1 cellular context compared by ENCODE assay signal in the genomic region with DNA sequence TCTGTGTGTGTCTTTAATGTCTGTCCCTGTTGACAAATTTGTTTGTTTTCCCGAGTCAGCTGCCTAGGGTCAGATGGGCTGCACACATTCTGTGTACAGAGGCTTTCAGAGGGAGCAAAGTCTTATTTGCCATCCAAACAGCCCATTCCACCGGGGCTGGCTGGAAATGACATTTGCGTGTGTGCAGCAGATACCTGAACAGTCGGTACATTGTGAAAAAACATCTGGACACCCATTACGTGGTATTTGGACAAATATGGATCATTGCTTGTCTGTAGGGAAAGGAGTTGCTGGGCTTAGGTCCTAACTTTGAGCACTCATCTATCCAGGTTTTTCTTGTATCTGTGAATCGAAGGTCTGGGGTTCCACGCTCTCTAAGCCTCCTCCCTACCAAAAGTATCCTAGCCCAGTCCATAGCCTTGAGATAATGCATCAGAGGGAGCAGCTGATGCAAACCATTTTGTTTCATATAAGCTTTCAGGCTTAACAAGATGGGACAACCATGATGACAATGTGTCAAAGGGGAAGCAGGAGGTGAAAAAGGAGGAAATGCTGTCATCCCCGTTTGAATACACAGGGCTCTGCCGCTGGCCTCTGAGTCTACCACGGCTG.
TF ChIP-seq lines count a peak whose summit lies in the region.

No MANE protein-coding gene starts in this region.

TF ChIP-seq in HepG2, 621 proteins besides CTCF, POLR2A, EP300 and RAD21 (continued from another document and continues in another):
- TF ChIP-seq, protein P1, sequence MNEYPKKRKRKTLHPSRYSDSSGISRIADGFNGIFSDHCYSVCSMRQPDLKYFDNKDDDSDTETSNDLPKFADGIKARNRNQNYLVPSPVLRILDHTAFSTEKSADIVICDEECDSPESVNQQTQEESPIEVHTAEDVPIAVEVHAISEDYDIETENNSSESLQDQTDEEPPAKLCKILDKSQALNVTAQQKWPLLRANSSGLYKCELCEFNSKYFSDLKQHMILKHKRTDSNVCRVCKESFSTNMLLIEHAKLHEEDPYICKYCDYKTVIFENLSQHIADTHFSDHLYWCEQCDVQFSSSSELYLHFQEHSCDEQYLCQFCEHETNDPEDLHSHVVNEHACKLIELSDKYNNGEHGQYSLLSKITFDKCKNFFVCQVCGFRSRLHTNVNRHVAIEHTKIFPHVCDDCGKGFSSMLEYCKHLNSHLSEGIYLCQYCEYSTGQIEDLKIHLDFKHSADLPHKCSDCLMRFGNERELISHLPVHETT (CRISPR knock-in tag; conservative IDR thresholded peaks at IDR 0.05), result peak; percentile 37; the same call in 1 of the 2 replicates
- no peak for TF ChIP-seq KDM5B (CRISPR knock-in tag; IDR thresholded peaks at IDR 0.05; ENCODE audit: borderline replicate concordance)
- TF ChIP-seq HCFC1 (IDR thresholded peaks at IDR 0.05; ENCODE audit: low read depth, low read length), result no peak; the same call in 1 of the 2 replicates
- TF ChIP-seq, protein P2, sequence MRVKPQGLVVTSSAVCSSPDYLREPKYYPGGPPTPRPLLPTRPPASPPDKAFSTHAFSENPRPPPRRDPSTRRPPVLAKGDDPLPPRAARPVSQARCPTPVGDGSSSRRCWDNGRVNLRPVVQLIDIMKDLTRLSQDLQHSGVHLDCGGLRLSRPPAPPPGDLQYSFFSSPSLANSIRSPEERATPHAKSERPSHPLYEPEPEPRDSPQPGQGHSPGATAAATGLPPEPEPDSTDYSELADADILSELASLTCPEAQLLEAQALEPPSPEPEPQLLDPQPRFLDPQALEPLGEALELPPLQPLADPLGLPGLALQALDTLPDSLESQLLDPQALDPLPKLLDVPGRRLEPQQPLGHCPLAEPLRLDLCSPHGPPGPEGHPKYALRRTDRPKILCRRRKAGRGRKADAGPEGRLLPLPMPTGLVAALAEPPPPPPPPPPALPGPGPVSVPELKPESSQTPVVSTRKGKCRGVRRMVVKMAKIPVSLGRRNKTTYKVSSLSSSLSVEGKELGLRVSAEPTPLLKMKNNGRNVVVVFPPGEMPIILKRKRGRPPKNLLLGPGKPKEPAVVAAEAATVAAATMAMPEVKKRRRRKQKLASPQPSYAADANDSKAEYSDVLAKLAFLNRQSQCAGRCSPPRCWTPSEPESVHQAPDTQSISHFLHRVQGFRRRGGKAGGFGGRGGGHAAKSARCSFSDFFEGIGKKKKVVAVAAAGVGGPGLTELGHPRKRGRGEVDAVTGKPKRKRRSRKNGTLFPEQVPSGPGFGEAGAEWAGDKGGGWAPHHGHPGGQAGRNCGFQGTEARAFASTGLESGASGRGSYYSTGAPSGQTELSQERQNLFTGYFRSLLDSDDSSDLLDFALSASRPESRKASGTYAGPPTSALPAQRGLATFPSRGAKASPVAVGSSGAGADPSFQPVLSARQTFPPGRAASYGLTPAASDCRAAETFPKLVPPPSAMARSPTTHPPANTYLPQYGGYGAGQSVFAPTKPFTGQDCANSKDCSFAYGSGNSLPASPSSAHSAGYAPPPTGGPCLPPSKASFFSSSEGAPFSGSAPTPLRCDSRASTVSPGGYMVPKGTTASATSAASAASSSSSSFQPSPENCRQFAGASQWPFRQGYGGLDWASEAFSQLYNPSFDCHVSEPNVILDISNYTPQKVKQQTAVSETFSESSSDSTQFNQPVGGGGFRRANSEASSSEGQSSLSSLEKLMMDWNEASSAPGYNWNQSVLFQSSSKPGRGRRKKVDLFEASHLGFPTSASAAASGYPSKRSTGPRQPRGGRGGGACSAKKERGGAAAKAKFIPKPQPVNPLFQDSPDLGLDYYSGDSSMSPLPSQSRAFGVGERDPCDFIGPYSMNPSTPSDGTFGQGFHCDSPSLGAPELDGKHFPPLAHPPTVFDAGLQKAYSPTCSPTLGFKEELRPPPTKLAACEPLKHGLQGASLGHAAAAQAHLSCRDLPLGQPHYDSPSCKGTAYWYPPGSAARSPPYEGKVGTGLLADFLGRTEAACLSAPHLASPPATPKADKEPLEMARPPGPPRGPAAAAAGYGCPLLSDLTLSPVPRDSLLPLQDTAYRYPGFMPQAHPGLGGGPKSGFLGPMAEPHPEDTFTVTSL (CRISPR knock-in tag; IDR thresholded peaks at IDR 0.05; ENCODE audit: borderline replicate concordance), result peak; percentile 100
- TF ChIP-seq ZNF644 (CRISPR knock-in tag; IDR thresholded peaks at IDR 0.05; ENCODE audit: low read depth), result peak; percentile 86
- TF ChIP-seq, protein P3, sequence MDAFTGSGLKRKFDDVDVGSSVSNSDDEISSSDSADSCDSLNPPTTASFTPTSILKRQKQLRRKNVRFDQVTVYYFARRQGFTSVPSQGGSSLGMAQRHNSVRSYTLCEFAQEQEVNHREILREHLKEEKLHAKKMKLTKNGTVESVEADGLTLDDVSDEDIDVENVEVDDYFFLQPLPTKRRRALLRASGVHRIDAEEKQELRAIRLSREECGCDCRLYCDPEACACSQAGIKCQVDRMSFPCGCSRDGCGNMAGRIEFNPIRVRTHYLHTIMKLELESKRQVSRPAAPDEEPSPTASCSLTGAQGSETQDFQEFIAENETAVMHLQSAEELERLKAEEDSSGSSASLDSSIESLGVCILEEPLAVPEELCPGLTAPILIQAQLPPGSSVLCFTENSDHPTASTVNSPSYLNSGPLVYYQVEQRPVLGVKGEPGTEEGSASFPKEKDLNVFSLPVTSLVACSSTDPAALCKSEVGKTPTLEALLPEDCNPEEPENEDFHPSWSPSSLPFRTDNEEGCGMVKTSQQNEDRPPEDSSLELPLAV (CRISPR knock-in tag; conservative IDR thresholded peaks at IDR 0.05; ENCODE audit: low read depth), result no peak
- TF ChIP-seq, protein P4, sequence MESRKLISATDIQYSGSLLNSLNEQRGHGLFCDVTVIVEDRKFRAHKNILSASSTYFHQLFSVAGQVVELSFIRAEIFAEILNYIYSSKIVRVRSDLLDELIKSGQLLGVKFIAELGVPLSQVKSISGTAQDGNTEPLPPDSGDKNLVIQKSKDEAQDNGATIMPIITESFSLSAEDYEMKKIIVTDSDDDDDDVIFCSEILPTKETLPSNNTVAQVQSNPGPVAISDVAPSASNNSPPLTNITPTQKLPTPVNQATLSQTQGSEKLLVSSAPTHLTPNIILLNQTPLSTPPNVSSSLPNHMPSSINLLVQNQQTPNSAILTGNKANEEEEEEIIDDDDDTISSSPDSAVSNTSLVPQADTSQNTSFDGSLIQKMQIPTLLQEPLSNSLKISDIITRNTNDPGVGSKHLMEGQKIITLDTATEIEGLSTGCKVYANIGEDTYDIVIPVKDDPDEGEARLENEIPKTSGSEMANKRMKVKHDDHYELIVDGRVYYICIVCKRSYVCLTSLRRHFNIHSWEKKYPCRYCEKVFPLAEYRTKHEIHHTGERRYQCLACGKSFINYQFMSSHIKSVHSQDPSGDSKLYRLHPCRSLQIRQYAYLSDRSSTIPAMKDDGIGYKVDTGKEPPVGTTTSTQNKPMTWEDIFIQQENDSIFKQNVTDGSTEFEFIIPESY (CRISPR knock-in tag; IDR thresholded peaks at IDR 0.05), result peak; percentile 52; the same call in 1 of the 2 replicates
- TF ChIP-seq MAFF (IDR thresholded peaks at IDR 0.05; ENCODE audit: low read depth, low read length), result peak; percentile 44; the same call in 1 of the 2 replicates
- no peak; the same call in 1 of the 2 replicates for TF ChIP-seq ZNF264 (CRISPR knock-in tag; IDR thresholded peaks at IDR 0.05)
- 0 out of 2 replicates have a peak, but pooled peaks have one; percentile 34 for TF ChIP-seq DNMT3B (CRISPR knock-in tag; conservative IDR thresholded peaks at IDR 0.05)
- TF ChIP-seq FOXK1 (CRISPR knock-in tag; IDR thresholded peaks at IDR 0.05; ENCODE audit: borderline replicate concordance, low read depth), result peak; percentile 97
- TF ChIP-seq, protein P5, sequence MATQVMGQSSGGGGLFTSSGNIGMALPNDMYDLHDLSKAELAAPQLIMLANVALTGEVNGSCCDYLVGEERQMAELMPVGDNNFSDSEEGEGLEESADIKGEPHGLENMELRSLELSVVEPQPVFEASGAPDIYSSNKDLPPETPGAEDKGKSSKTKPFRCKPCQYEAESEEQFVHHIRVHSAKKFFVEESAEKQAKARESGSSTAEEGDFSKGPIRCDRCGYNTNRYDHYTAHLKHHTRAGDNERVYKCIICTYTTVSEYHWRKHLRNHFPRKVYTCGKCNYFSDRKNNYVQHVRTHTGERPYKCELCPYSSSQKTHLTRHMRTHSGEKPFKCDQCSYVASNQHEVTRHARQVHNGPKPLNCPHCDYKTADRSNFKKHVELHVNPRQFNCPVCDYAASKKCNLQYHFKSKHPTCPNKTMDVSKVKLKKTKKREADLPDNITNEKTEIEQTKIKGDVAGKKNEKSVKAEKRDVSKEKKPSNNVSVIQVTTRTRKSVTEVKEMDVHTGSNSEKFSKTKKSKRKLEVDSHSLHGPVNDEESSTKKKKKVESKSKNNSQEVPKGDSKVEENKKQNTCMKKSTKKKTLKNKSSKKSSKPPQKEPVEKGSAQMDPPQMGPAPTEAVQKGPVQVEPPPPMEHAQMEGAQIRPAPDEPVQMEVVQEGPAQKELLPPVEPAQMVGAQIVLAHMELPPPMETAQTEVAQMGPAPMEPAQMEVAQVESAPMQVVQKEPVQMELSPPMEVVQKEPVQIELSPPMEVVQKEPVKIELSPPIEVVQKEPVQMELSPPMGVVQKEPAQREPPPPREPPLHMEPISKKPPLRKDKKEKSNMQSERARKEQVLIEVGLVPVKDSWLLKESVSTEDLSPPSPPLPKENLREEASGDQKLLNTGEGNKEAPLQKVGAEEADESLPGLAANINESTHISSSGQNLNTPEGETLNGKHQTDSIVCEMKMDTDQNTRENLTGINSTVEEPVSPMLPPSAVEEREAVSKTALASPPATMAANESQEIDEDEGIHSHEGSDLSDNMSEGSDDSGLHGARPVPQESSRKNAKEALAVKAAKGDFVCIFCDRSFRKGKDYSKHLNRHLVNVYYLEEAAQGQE (IDR thresholded peaks at IDR 0.05; ENCODE audit: borderline replicate concordance in 1 of 2, low read depth in 1 of 2, low read length in 2 of 2), result peak in 1 of 2 experiments; percentile 67; a peak in 2 of 4 replicates
- TF ChIP-seq U2AF2 (IDR thresholded peaks at IDR 0.05; ENCODE audit: low read depth, low read length), result no peak
- peak; percentile 77; the same call in 1 of the 2 replicates for TF ChIP-seq ZNF761 (CRISPR knock-in tag; conservative IDR thresholded peaks at IDR 0.05)
- peak; percentile 93 for TF ChIP-seq RARA (CRISPR knock-in tag; IDR thresholded peaks at IDR 0.05)
- TF ChIP-seq ZNF326 (CRISPR knock-in tag; IDR thresholded peaks at IDR 0.05; ENCODE audit: borderline replicate concordance), result no peak
- peak; percentile 54; the same call in 1 of the 2 replicates for TF ChIP-seq NFYC (CRISPR knock-in tag; IDR thresholded peaks at IDR 0.05)
- TF ChIP-seq ZSCAN21 (CRISPR knock-in tag; IDR thresholded peaks at IDR 0.05; ENCODE audit: borderline replicate concordance), result peak; percentile 48; the same call in 1 of the 2 replicates
- no peak for TF ChIP-seq SRSF9 (IDR thresholded peaks at IDR 0.05; ENCODE audit: borderline replicate concordance, insufficient read depth, low read depth, low read length, poor library complexity, severe bottlenecking)
- TF ChIP-seq, protein P6, sequence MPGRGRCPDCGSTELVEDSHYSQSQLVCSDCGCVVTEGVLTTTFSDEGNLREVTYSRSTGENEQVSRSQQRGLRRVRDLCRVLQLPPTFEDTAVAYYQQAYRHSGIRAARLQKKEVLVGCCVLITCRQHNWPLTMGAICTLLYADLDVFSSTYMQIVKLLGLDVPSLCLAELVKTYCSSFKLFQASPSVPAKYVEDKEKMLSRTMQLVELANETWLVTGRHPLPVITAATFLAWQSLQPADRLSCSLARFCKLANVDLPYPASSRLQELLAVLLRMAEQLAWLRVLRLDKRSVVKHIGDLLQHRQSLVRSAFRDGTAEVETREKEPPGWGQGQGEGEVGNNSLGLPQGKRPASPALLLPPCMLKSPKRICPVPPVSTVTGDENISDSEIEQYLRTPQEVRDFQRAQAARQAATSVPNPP (CRISPR knock-in tag; IDR thresholded peaks at IDR 0.05), result peak; percentile 83; the same call in 1 of the 2 replicates
- TF ChIP-seq, protein P7, sequence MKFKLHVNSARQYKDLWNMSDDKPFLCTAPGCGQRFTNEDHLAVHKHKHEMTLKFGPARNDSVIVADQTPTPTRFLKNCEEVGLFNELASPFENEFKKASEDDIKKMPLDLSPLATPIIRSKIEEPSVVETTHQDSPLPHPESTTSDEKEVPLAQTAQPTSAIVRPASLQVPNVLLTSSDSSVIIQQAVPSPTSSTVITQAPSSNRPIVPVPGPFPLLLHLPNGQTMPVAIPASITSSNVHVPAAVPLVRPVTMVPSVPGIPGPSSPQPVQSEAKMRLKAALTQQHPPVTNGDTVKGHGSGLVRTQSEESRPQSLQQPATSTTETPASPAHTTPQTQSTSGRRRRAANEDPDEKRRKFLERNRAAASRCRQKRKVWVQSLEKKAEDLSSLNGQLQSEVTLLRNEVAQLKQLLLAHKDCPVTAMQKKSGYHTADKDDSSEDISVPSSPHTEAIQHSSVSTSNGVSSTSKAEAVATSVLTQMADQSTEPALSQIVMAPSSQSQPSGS (CRISPR knock-in tag; IDR thresholded peaks at IDR 0.05), result peak; percentile 92
- no peak for TF ChIP-seq ZNF713 (CRISPR knock-in tag; IDR thresholded peaks at IDR 0.05)
- no peak for TF ChIP-seq ZNF329 (CRISPR knock-in tag; IDR thresholded peaks at IDR 0.05; ENCODE audit: low read depth)
- TF ChIP-seq, protein P8, sequence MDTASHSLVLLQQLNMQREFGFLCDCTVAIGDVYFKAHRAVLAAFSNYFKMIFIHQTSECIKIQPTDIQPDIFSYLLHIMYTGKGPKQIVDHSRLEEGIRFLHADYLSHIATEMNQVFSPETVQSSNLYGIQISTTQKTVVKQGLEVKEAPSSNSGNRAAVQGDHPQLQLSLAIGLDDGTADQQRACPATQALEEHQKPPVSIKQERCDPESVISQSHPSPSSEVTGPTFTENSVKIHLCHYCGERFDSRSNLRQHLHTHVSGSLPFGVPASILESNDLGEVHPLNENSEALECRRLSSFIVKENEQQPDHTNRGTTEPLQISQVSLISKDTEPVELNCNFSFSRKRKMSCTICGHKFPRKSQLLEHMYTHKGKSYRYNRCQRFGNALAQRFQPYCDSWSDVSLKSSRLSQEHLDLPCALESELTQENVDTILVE (CRISPR knock-in tag; IDR thresholded peaks at IDR 0.05), result peak; percentile 70; the same call in 1 of the 2 replicates
- TF ChIP-seq SALL2 (CRISPR knock-in tag; IDR thresholded peaks at IDR 0.05), result 0 out of 2 replicates have a peak, but pooled peaks have one; percentile 38
- peak; percentile 82 for TF ChIP-seq ELF3 (CRISPR knock-in tag; IDR thresholded peaks at IDR 0.05)
- TF ChIP-seq, protein P9, sequence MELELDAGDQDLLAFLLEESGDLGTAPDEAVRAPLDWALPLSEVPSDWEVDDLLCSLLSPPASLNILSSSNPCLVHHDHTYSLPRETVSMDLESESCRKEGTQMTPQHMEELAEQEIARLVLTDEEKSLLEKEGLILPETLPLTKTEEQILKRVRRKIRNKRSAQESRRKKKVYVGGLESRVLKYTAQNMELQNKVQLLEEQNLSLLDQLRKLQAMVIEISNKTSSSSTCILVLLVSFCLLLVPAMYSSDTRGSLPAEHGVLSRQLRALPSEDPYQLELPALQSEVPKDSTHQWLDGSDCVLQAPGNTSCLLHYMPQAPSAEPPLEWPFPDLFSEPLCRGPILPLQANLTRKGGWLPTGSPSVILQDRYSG (CRISPR knock-in tag; IDR thresholded peaks at IDR 0.05), result no peak
- TF ChIP-seq, protein P10, sequence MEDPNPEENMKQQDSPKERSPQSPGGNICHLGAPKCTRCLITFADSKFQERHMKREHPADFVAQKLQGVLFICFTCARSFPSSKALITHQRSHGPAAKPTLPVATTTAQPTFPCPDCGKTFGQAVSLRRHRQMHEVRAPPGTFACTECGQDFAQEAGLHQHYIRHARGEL (CRISPR knock-in tag; IDR thresholded peaks at IDR 0.05), result no peak
- no peak for TF ChIP-seq SCMH1 (CRISPR knock-in tag; IDR thresholded peaks at IDR 0.05; ENCODE audit: borderline replicate concordance)
- no peak for TF ChIP-seq ZSCAN22 (CRISPR knock-in tag; IDR thresholded peaks at IDR 0.05)
- peak; percentile 55; the same call in 1 of the 2 replicates for TF ChIP-seq ZNF232 (CRISPR knock-in tag; IDR thresholded peaks at IDR 0.05; ENCODE audit: borderline replicate concordance)
- TF ChIP-seq KDM5A (IDR thresholded peaks at IDR 0.05; ENCODE audit: borderline replicate concordance, low read length), result peak; percentile 11; the same call in 1 of the 2 replicates
- peak; percentile 41; the same call in 1 of the 2 replicates for TF ChIP-seq SIN3B (IDR thresholded peaks at IDR 0.05; ENCODE audit: low read length)
- TF ChIP-seq MIER2 (CRISPR knock-in tag; IDR thresholded peaks at IDR 0.05), result peak; percentile 85
